ENCODE assay signal across 8 cellular contexts in genomic region chr12:89019439-89020120, GRCh38.
DNase-seq lines count a peak whose midpoint lies in the region; ATAC-seq and TF ChIP-seq lines count a peak whose summit lies in the region.

No MANE protein-coding gene starts in this region.

- H2BK120ac ChIP-seq in trophoblast cell (ENCODE audit: insufficient read depth, low read length, poor library complexity): no peak overlapping the region

- TF ChIP-seq CTCF in GM12874 (IDR thresholded peaks at IDR 0.05; ENCODE audit: insufficient read depth, low read depth, low read length): peak; percentile 75
- peak; percentile 98 for TF ChIP-seq CTCF in NB4 (IDR thresholded peaks at IDR 0.05; ENCODE audit: low read depth, low read length)
- peak; percentile 74 to 90 (median 82) for TF ChIP-seq CTCF in upper lobe of left lung (IDR thresholded peaks at IDR 0.05)

- H3K9me3 Mint-ChIP-seq in activated naive CD4-positive, alpha-beta T cell treated with anti-CD3 and anti-CD28 coated beads, Interleukin-2, amount 10 ng/mL, durations not matched to agents 7 days and 5 days: no peaks in the 10 kb centered on the region

- no peak overlapping the region for H2AFZ ChIP-seq in trophoblast cell (ENCODE audit: insufficient read depth, low read length, poor library complexity)

- H3K27ac Mint-ChIP-seq in activated naive CD4-positive, alpha-beta T cell treated with anti-CD3 and anti-CD28 coated beads, Interleukin-2, amount 10 ng/mL, durations not matched to agents 7 days and 5 days: no peak overlapping the region

- no peak overlapping the region for H3K4me2 ChIP-seq in trophoblast cell (ENCODE audit: low read length)

- no peaks in the 10 kb centered on the region for H3K79me1 ChIP-seq in trophoblast cell (ENCODE audit: low read length)

- intact Hi-C loops in head of caudate nucleus (cut with DNase I): loop anchor here (5.0 kb wide), 1 partner anchor 508 kb away; the partner anchor contains the start of gene POC1B

- H3K79me2 ChIP-seq in trophoblast cell (ENCODE audit: control insufficient read depth, insufficient read depth, low read length, poor library complexity): no peaks in the 10 kb centered on the region

- H3K4me3 ChIP-seq in NB4 (ENCODE audit: low read depth, low read length) (peak overlapping the region; percentile 44), trophoblast cell (ENCODE audit: low read depth, low read length) (no peak overlapping the region), upper lobe of left lung (peak overlapping the region in 2 of 4 donors; percentile 31 to 35)

- H3K27me3 ChIP-seq in trophoblast cell (ENCODE audit: insufficient read depth, low read length) (no peaks in the 10 kb centered on the region), upper lobe of left lung (no peaks in the 10 kb centered on the region)

- H3K18ac ChIP-seq in trophoblast cell (ENCODE audit: low read length): no peak overlapping the region

- no peak overlapping the region for H2BK12ac ChIP-seq in trophoblast cell (ENCODE audit: low read length)

- H3K27ac ChIP-seq in trophoblast cell (ENCODE audit: low read depth, low read length) (no peak overlapping the region), upper lobe of left lung (no peak overlapping the region)

- no peak for TF ChIP-seq EP300 in upper lobe of left lung (IDR thresholded peaks at IDR 0.05)

- no peaks in the 10 kb centered on the region for H3K36me3 ChIP-seq in trophoblast cell (ENCODE audit: control insufficient read depth in 1 of 2, insufficient read depth in 2 of 2, low read length in 2 of 2)
- no peaks in the 10 kb centered on the region for H3K36me3 ChIP-seq in upper lobe of left lung

- TF ChIP-seq POLR2A in NB4 (IDR thresholded peaks at IDR 0.05; ENCODE audit: extremely low read depth, insufficient read length): no peak
- no peak for TF ChIP-seq POLR2A in upper lobe of left lung (IDR thresholded peaks at IDR 0.05)

- no CpG with 5 or more reads among the region's 14 CpGs for WGBS in trophoblast cell (ENCODE audit: extremely low coverage, insufficient coverage, insufficient read length)
- 4 to 5% methylated on average over 14 of the region's 14 CpGs for WGBS in upper lobe of left lung, 2 donors

- H3K4me1 Mint-ChIP-seq in activated naive CD4-positive, alpha-beta T cell treated with anti-CD3 and anti-CD28 coated beads, Interleukin-2, amount 10 ng/mL, durations not matched to agents 7 days and 5 days: peaks cover 29% of the 10 kb centered on the region

- CTCF ChIA-PET in activated naive CD4-positive, alpha-beta T cell treated with anti-CD3 and anti-CD28 coated beads, Interleukin-2, amount 10 ng/mL, durations not matched to agents 7 days and 5 days (lab: Charles Lee): interaction anchor here (0.5 to 6.0 kb wide), 31 partner anchors 8 to 1459 kb away, joined by 3 to 123 read pairs (median 4); partner anchors contain the start of genes DUSP6, GALNT4 and POC1B

- H2AK5ac ChIP-seq in trophoblast cell (ENCODE audit: low read length): no peak overlapping the region

- H4K12ac ChIP-seq in trophoblast cell (ENCODE audit: low read depth, low read length): no peak overlapping the region

- H3K23ac ChIP-seq in trophoblast cell (ENCODE audit: low read length): no peak overlapping the region

- peaks cover 4% of the 10 kb centered on the region for H3K27me3 Mint-ChIP-seq in activated naive CD4-positive, alpha-beta T cell treated with anti-CD3 and anti-CD28 coated beads, Interleukin-2, amount 10 ng/mL, durations not matched to agents 7 days and 5 days

- ATAC-seq in HG02642 (IDR thresholded peaks at IDR 0.05; ENCODE audit: poor library complexity, unreplicated experiment): peak; percentile 99
- ATAC-seq in upper lobe of left lung (ENCODE audit: low FRiP score in 2 of 2): peak; percentile 88 to 96

- peaks cover 2% of the 10 kb centered on the region for H3K36me3 Mint-ChIP-seq in activated naive CD4-positive, alpha-beta T cell treated with anti-CD3 and anti-CD28 coated beads, Interleukin-2, amount 10 ng/mL, durations not matched to agents 7 days and 5 days

- peak; percentile 91 for DNase-seq in NB4 (ENCODE audit: low read depth)
- peak; percentile 83 for DNase-seq in SK-N-DZ (ENCODE audit: low spot score)
- DNase-seq in activated naive CD4-positive, alpha-beta T cell treated with anti-CD3 and anti-CD28 coated beads, Interleukin-2, amount 10 ng/mL, durations not matched to agents 7 days and 5 days: peak; percentile 86
- DNase-seq in head of caudate nucleus: peak; percentile 47 to 93 (median 81)
- DNase-seq in trophoblast cell: peak; percentile 72 to 86
- DNase-seq in upper lobe of left lung: peak in 1 of 2 donors; percentile 83

- no peaks in the 10 kb centered on the region for H3K9me3 ChIP-seq in trophoblast cell (ENCODE audit: insufficient read depth, low read depth, low read length)
- no peaks in the 10 kb centered on the region for H3K9me3 ChIP-seq in upper lobe of left lung

- no peak overlapping the region for H3K4me3 Mint-ChIP-seq in activated naive CD4-positive, alpha-beta T cell treated with anti-CD3 and anti-CD28 coated beads, Interleukin-2, amount 10 ng/mL, durations not matched to agents 7 days and 5 days

- no peak overlapping the region for H3K14ac ChIP-seq in trophoblast cell (ENCODE audit: low read length)

- H3K4ac ChIP-seq in trophoblast cell (ENCODE audit: low read depth, low read length): no peak overlapping the region

- no peak overlapping the region for H3K9ac ChIP-seq in trophoblast cell (ENCODE audit: low read length)

- H3K4me1 ChIP-seq in trophoblast cell (ENCODE audit: control insufficient read depth in 1 of 2, insufficient read depth in 2 of 2, low read length in 2 of 2) (no peaks in the 10 kb centered on the region), upper lobe of left lung (peaks cover 5 to 16% (median 11%) of the 10 kb centered on the region in 4 donors)

- no peak overlapping the region for H2BK5ac ChIP-seq in trophoblast cell (ENCODE audit: low read depth, low read length, poor library complexity)

- H4K8ac ChIP-seq in trophoblast cell (ENCODE audit: low read depth, low read length): no peak overlapping the region

- H4K91ac ChIP-seq in trophoblast cell (ENCODE audit: low read depth, low read length): no peak overlapping the region
